14 cellular contexts compared by ENCODE assay signal in the genomic region with DNA sequence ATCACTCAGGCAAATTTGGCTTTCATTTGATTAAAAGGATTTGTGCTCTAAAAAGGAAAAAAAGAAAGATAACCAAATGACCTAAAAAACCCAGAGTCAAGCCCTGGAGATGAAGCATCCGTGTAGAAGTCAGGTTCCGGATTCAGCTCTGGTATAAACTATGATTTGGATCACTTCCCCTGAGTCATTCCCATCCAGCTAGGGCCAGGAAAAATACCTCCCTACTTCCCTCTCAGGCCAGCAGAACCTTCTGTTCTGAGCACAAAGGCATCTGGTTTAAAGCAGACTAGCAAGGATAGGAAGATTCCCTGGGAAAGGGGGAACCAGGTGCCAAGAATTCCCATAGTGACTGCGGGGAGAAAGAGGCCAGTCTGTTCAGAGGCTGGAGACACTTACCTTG. TPM values are rescaled to one million over a fixed set of nuclear protein-coding genes. Genes with fewer than 3 reads are reported as not detected.
DNase-seq lines count a peak whose midpoint lies in the region; ATAC-seq and TF ChIP-seq lines count a peak whose summit lies in the region.
"Had no signal": no experiment of that assay in that cellular context is flagged by ENCODE, and none has a peak within 500 bp of the region (broad histone marks: within the 10 kb centered on the region; RNA-seq: fewer than 3 reads in every experiment).

No MANE protein-coding gene starts in this region.

- DNase-seq in LHCN-M2 (ENCODE audit: low read depth) (peak; percentile 46), coronary artery (ENCODE audit: low spot score) (no peak), NCI-H146 (lab: John Stamatoyannopoulos, UW) (no peak)
- DNase-seq in CD8-positive, alpha-beta T cell = no peak
- DNase-seq in activated CD4-positive, CD25-positive, alpha-beta regulatory T cell (lab: John Stamatoyannopoulos, UW) = no peak
- DNase-seq: activated naive CD8-positive, alpha-beta T cell treated with anti-CD3 and anti-CD28 coated beads for 36 hours; KBM-7; NCI-H1930; NK-92 treated with Interleukin-12 subunit alpha and Interleukin-12 subunit beta, amount 100 ng/mL, for 24 hours; stimulated activated CD4-positive, alpha-beta T cell treated with anti-CD3 and anti-CD28 coated beads, Interleukin-12 subunit alpha, Interleukin-12 subunit beta, amount 100 ng/mL, for 4 hours had no signal

- H3K27ac ChIP-seq in ACC112 (ENCODE audit: low read depth, low read length) = peak overlapping the region; percentile 55
- H3K27ac ChIP-seq in coronary artery = peak overlapping the region; percentile 23 to 64
- H3K27ac ChIP-seq in layer of hippocampus (ENCODE audit: low read depth, low read length) = peak overlapping the region; percentile 9
- H3K27ac ChIP-seq in CD8-positive, alpha-beta T cell (ENCODE audit: low read depth, low read length) = no peak overlapping the region
- H3K27ac ChIP-seq: tibial nerve had no signal

- no peaks in the 10 kb centered on the region for H3K79me2 ChIP-seq in ACC112 (ENCODE audit: control insufficient read depth, insufficient read depth, low read length, unreplicated experiment)

- intact Hi-C loops in CD8-positive, alpha-beta T cell (cut with DNase I, micrococcal nuclease) = no loop called here

- peaks cover 29% of the 10 kb centered on the region for H3K4me1 ChIP-seq in ACC112 (ENCODE audit: control insufficient read depth, insufficient read depth, low read length, unreplicated experiment)
- no peaks in the 10 kb centered on the region for H3K4me1 ChIP-seq in CD8-positive, alpha-beta T cell (ENCODE audit: insufficient read depth, low read length)
- H3K4me1 ChIP-seq: tibial nerve had no signal

- H3K9me3 ChIP-seq in CD8-positive, alpha-beta T cell (ENCODE audit: low read length) = no peaks in the 10 kb centered on the region
- H3K9me3 ChIP-seq: tibial nerve had no signal

- no peaks in the 10 kb centered on the region for H3K36me3 ChIP-seq in ACC112 (ENCODE audit: insufficient read depth, low read length)
- peaks cover 20% of the 10 kb centered on the region for H3K36me3 ChIP-seq in CD8-positive, alpha-beta T cell (ENCODE audit: insufficient read depth, low read length)

- H3K27me3 Mint-ChIP-seq in CD8-positive, alpha-beta T cell (ENCODE audit: low read depth) = no peaks in the 10 kb centered on the region
- H3K27me3 Mint-ChIP-seq: activated naive CD8-positive, alpha-beta T cell treated with anti-CD3 and anti-CD28 coated beads for 36 hours had no signal

- H3K27ac Mint-ChIP-seq in CD8-positive, alpha-beta T cell = no peak overlapping the region
- H3K27ac Mint-ChIP-seq: activated naive CD8-positive, alpha-beta T cell treated with anti-CD3 and anti-CD28 coated beads for 36 hours had no signal

- H3K4me3 ChIP-seq in ACC112 (ENCODE audit: low read depth, low read length) (no peak overlapping the region), coronary artery (no peak overlapping the region)
- no peak overlapping the region for H3K4me3 ChIP-seq in CD8-positive, alpha-beta T cell (ENCODE audit: low read depth, low read length)
- H3K4me3 ChIP-seq: tibial nerve had no signal

- H3K4me3 Mint-ChIP-seq in CD8-positive, alpha-beta T cell = no peak overlapping the region
- H3K4me3 Mint-ChIP-seq: activated naive CD8-positive, alpha-beta T cell treated with anti-CD3 and anti-CD28 coated beads for 36 hours had no signal

- TF ChIP-seq CTCF in coronary artery (IDR thresholded peaks at IDR 0.05) = no peak
- no peak for TF ChIP-seq CTCF in CD8-positive, alpha-beta T cell (IDR thresholded peaks at IDR 0.05)

- POLR2A ChIA-PET in CD8-positive, alpha-beta T cell (lab: Charles Lee) = interaction anchor here (1.2 kb wide), 1 partner anchor 14 kb away, joined by 3 read pairs; no protein-coding TSS in a partner anchor

- no peaks in the 10 kb centered on the region for H3K9me3 Mint-ChIP-seq in CD8-positive, alpha-beta T cell
- H3K9me3 Mint-ChIP-seq: activated naive CD8-positive, alpha-beta T cell treated with anti-CD3 and anti-CD28 coated beads for 36 hours had no signal

- no peak overlapping the region for H2AFZ ChIP-seq in ACC112 (ENCODE audit: low read length, unreplicated experiment)

- H3K4me1 Mint-ChIP-seq in CD8-positive, alpha-beta T cell (ENCODE audit: low read depth) = peaks cover 2% of the 10 kb centered on the region
- H3K4me1 Mint-ChIP-seq: activated naive CD8-positive, alpha-beta T cell treated with anti-CD3 and anti-CD28 coated beads for 36 hours had no signal

- CTCF ChIA-PET in CD8-positive, alpha-beta T cell (lab: Charles Lee) = interaction anchor here (1.0 to 5.5 kb wide), 3 partner anchors 12 to 103 kb away, joined by 3 to 37 read pairs (median 5); no protein-coding TSS in a partner anchor

- peaks cover 65% of the 10 kb centered on the region for H3K36me3 Mint-ChIP-seq in CD8-positive, alpha-beta T cell

- ATAC-seq in HG03520 (IDR thresholded peaks at IDR 0.05; ENCODE audit: unreplicated experiment) = no peak
- no peak for ATAC-seq in CD8-positive, alpha-beta T cell

- H3K27me3 ChIP-seq in ACC112 (ENCODE audit: insufficient read depth, low read length) (no peaks in the 10 kb centered on the region), layer of hippocampus (ENCODE audit: control insufficient read depth, insufficient read depth, low read length) (no peaks in the 10 kb centered on the region)
- no peaks in the 10 kb centered on the region for H3K27me3 ChIP-seq in CD8-positive, alpha-beta T cell (ENCODE audit: insufficient read depth, low read length)
- H3K27me3 ChIP-seq: tibial nerve had no signal

RNA-seq across cellular contexts. Expression of gene NDST2, which starts 25.7 kb away (rescaled TPM):
- total RNA-seq in LHCN-M2 (2014; rRNA removed) = 20.7 and 29.2 TPM in 2 replicates
- polyA plus RNA-seq in LHCN-M2 (2012) = 15.6 TPM
- 100 to 1,000 TPM; 152 to 154 TPM for total RNA-seq in CD8-positive, alpha-beta T cell

RNA-seq across cellular contexts. Expression of gene CAMK2G, which starts 37.3 kb away (rescaled TPM):
- 16.4 and 20.8 TPM in 2 replicates for total RNA-seq in LHCN-M2 (2014; rRNA removed)
- 15.0 TPM for polyA plus RNA-seq in LHCN-M2 (2012)
- 10 to 100 TPM; 28.4 to 28.9 TPM for total RNA-seq in CD8-positive, alpha-beta T cell

RNA-seq across cellular contexts. Expression of gene ZSWIM8, which starts 51.7 kb away (rescaled TPM):
- 57.6 and 85.6 TPM in 2 replicates for total RNA-seq in LHCN-M2 (2014; rRNA removed)
- 66.0 TPM for polyA plus RNA-seq in LHCN-M2 (2012)
- 10 to 100 TPM; 68.2 to 72.4 TPM for total RNA-seq in CD8-positive, alpha-beta T cell

RNA-seq across cellular contexts. Expression of gene CHCHD1, which starts 55.2 kb away (rescaled TPM):
- total RNA-seq in LHCN-M2 (2014; rRNA removed) = 32.5 and 40.1 TPM in 2 replicates
- 85.1 TPM for polyA plus RNA-seq in LHCN-M2 (2012)
- 1 to 10 TPM; 7.2 to 8.1 TPM for total RNA-seq in CD8-positive, alpha-beta T cell
